In genomic region chr9:91536211-91536691, GRCh38 we compare ENCODE assay signal across 12 cellular contexts.
DNase-seq lines count a peak whose midpoint lies in the region; ATAC-seq and TF ChIP-seq lines count a peak whose summit lies in the region.
"Had no signal": no experiment of that assay in that cellular context is flagged by ENCODE, and none has a peak within 500 bp of the region (broad histone marks: within the 10 kb centered on the region; RNA-seq: fewer than 3 reads in every experiment).

No MANE protein-coding gene starts in this region.

- WGBS in smooth muscle cell (ENCODE audit: low lambda C conversion rate) = 13% methylated on average over 3 of the region's 3 CpGs

- H3K36me3 Mint-ChIP-seq in GM23338 (ENCODE audit: low read depth) = no peaks in the 10 kb centered on the region
- H3K36me3 Mint-ChIP-seq: mesothelial cell of epicardium had no signal

- peaks cover 16% of the 10 kb centered on the region; the same call in 2 of the 3 replicates for H3K4me1 Mint-ChIP-seq in GM23338

- no peak overlapping the region for H2AFZ ChIP-seq in GM23338
- peak overlapping the region; percentile 54; the same call in 1 of the 2 replicates for H2AFZ ChIP-seq in PC-9
- H2AFZ ChIP-seq in smooth muscle cell (ENCODE audit: low read depth) = peak overlapping the region; percentile 15

- H3K4me1 ChIP-seq in GM23338 (ENCODE audit: insufficient read depth) = no peaks in the 10 kb centered on the region; the same call in 1 of the 2 replicates
- peaks cover 36% of the 10 kb centered on the region for H3K4me1 ChIP-seq in PC-9 (replicated peaks; ENCODE audit: insufficient read depth)
- peaks cover 14% of the 10 kb centered on the region for H3K4me1 ChIP-seq in smooth muscle cell (ENCODE audit: low read depth)

- H3K4me2 ChIP-seq in GM23338 = no peak overlapping the region
- peak overlapping the region; percentile 67 for H3K4me2 ChIP-seq in PC-9
- H3K4me2 ChIP-seq in smooth muscle cell = peak overlapping the region; percentile 34

- H3K9me2 ChIP-seq in GM23338 (ENCODE audit: insufficient read depth) = no peaks in the 10 kb centered on the region
- H3K9me2 ChIP-seq in PC-9 (ENCODE audit: insufficient read depth) = no peaks in the 10 kb centered on the region

- H3K27me3 ChIP-seq in GM23338 (ENCODE audit: insufficient read depth) (no peaks in the 10 kb centered on the region), PC-9 (ENCODE audit: insufficient read depth, low read depth) (no peaks in the 10 kb centered on the region), smooth muscle cell (ENCODE audit: low read depth) (no peaks in the 10 kb centered on the region)

- H3K27ac ChIP-seq in GM23338 (ENCODE audit: low read depth) (no peak overlapping the region), PC-9 (peak overlapping the region; percentile 46), smooth muscle cell (ENCODE audit: low read depth) (peak overlapping the region; percentile 95)

- H3K9ac ChIP-seq in smooth muscle cell (ENCODE audit: low read depth) = peak overlapping the region; percentile 70

- H3K9me3 ChIP-seq in PC-9 (ENCODE audit: insufficient read depth, low read depth) (no peaks in the 10 kb centered on the region), smooth muscle cell (replicated peaks; ENCODE audit: low read depth) (no peaks in the 10 kb centered on the region)

- ATAC-seq in GM23338 = peak; percentile 40; the same call in 1 of the 3 replicates
- ATAC-seq: K562 had no signal

- POLR2A ChIA-PET in PC-9 (lab: Charles Lee; ENCODE audit: unreplicated experiment) = no interaction called here

- H4K20me1 ChIP-seq in GM23338 (replicated peaks; ENCODE audit: insufficient read depth) (no peaks in the 10 kb centered on the region), PC-9 (ENCODE audit: insufficient read depth) (no peaks in the 10 kb centered on the region), smooth muscle cell (ENCODE audit: low read depth) (no peaks in the 10 kb centered on the region)

- BruUV-seq in PC-9 (replicated peaks; lab: Mats Ljungman, UMichigan) = no TSS peak

- no peaks in the 10 kb centered on the region for H3F3A ChIP-seq in GM23338 (replicated peaks; ENCODE audit: low read depth)
- H3F3A ChIP-seq in PC-9 (ENCODE audit: insufficient read depth, low read depth) = peaks cover 20% of the 10 kb centered on the region
- H3F3A ChIP-seq in smooth muscle cell (ENCODE audit: low read depth) = peaks cover 4% of the 10 kb centered on the region

- no peak overlapping the region for H3K4me3 Mint-ChIP-seq in GM23338
- H3K4me3 Mint-ChIP-seq: mesothelial cell of epicardium had no signal

- CTCF ChIA-PET in PC-9 (lab: Charles Lee) = no interaction called here

- TF ChIP-seq CTCF in GM23338 (conservative IDR thresholded peaks at IDR 0.05; ENCODE audit: low read depth in 2 of 2) (no peak), PC-9 (conservative IDR thresholded peaks at IDR 0.05) (no peak), fibroblast of mammary gland (conservative IDR thresholded peaks at IDR 0.05; ENCODE audit: control insufficient read depth, insufficient read depth, low read depth, low read length) (no peak), smooth muscle cell (IDR thresholded peaks at IDR 0.05; ENCODE audit: borderline replicate concordance, insufficient read depth, poor library complexity, severe bottlenecking) (no peak)

- H3K27me3 Mint-ChIP-seq in GM23338 (ENCODE audit: insufficient read depth, low read depth, poor library complexity) = peaks cover 5% of the 10 kb centered on the region

- intact Hi-C loops in PC-9 (cut with micrococcal nuclease; ENCODE audit: unreplicated experiment) = loop anchor here (10.0 kb wide), 1 partner anchor 501 kb away; no protein-coding TSS in a partner anchor

- H3K27ac Mint-ChIP-seq in GM23338 = no peak overlapping the region
- H3K27ac Mint-ChIP-seq: mesothelial cell of epicardium had no signal

- DNase-seq in GM23338 (ENCODE audit: low spot score) (no peak), PC-9 (peak; percentile 39 to 80), fibroblast of mammary gland (ENCODE audit: low read depth) (peak; percentile 68), smooth muscle cell (lab: John Stamatoyannopoulos, UW; ENCODE audit: unreplicated experiment) (peak; percentile 21), NAMALWA (ENCODE audit: low spot score) (no peak), NCI-H446 (lab: John Stamatoyannopoulos, UW) (no peak)
- DNase-seq in stimulated activated CD4-positive, alpha-beta T cell treated with anti-CD3 and anti-CD28 coated beads, Interleukin-2, amount 100 ng/mL, for 24 hours = no peak
- DNase-seq: activated CD4-positive, CD25-positive, alpha-beta regulatory T cell; activated naive CD4-positive, alpha-beta T cell treated with Interleukin-2 at 50 U/mL for 16 hours; NK-92 treated with Interleukin-12 subunit alpha and Interleukin-12 subunit beta, amount 100 ng/mL, for 24 hours had no signal

- H3K9me3 Mint-ChIP-seq in GM23338 = no peaks in the 10 kb centered on the region

- no peaks in the 10 kb centered on the region for H3K36me3 ChIP-seq in GM23338 (ENCODE audit: insufficient read depth)
- H3K36me3 ChIP-seq in PC-9 (ENCODE audit: low read depth) = no peaks in the 10 kb centered on the region
- H3K36me3 ChIP-seq in smooth muscle cell (ENCODE audit: low read depth) = no peaks in the 10 kb centered on the region

- no peaks in the 10 kb centered on the region for H3K79me2 ChIP-seq in GM23338 (replicated peaks; ENCODE audit: insufficient read depth)
- no peaks in the 10 kb centered on the region for H3K79me2 ChIP-seq in PC-9 (ENCODE audit: low read depth)
- no peaks in the 10 kb centered on the region for H3K79me2 ChIP-seq in smooth muscle cell (ENCODE audit: low read depth)

- H3K4me3 ChIP-seq in GM23338 (no peak overlapping the region), PC-9 (no peak overlapping the region), fibroblast of mammary gland (ENCODE audit: control insufficient read depth, low read depth, low read length) (no peak overlapping the region), smooth muscle cell (no peak overlapping the region)
- H3K4me3 ChIP-seq: K562 had no signal

TF ChIP-seq in GM23338, 12 proteins besides CTCF, POLR2A, EP300 and RAD21 (continues in another document):
- TF ChIP-seq EZH2phosphoT487 (IDR thresholded peaks at IDR 0.05; ENCODE audit: unreplicated experiment) = no peak
- no peak for TF ChIP-seq ETS1 (IDR thresholded peaks at IDR 0.05)
- TF ChIP-seq JUNB (IDR thresholded peaks at IDR 0.05; ENCODE audit: unreplicated experiment) = no peak
- TF ChIP-seq ZNF114 (CRISPR knock-in tag; IDR thresholded peaks at IDR 0.05) = no peak
- TF ChIP-seq NANOG (IDR thresholded peaks at IDR 0.05; ENCODE audit: borderline replicate concordance) = no peak
- no peak for TF ChIP-seq REST (IDR thresholded peaks at IDR 0.05; ENCODE audit: unreplicated experiment)
- TF ChIP-seq ZNF331 (CRISPR knock-in tag; IDR thresholded peaks at IDR 0.05; ENCODE audit: low read depth) = no peak

Comparison
In these comparisons a context has a peak if more than half of its experiments do, and no peak if none do; other contexts are left out.
1. DNase-seq: peak in PC-9 (2 of 2), fibroblast of mammary gland (single experiment) and smooth muscle cell (single experiment); none in GM23338 (single experiment), NAMALWA (single experiment), stimulated activated CD4-positive, alpha-beta T cell treated with anti-CD3 and anti-CD28 coated beads, Interleukin-2, amount 100 ng/mL, for 24 hours (0 of 2) and NCI-H446 (0 of 2).